Comparison of ENCODE assay signal across 8 cellular contexts in the genomic region with DNA sequence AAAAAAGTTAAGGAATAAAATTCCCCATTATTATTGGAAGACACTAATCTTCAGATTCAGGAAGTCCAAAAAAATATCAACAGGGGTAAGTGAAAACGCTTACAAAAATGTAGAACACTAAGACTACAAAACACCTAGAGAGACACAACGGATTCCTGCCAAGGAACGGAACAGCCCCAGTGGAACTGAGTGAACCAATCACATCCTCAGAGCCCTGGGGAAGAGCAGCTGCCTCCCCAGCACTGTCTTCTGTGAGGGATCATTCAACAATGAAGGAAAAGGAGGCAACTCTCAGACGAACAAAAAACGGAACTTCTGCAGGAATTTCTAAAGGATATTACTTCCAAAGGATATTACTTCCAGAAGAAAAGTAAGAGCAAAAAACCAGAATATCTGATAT.
A peak's percentile ranks its signal among the peaks of the same experiment; 100 is the strongest.
DNase-seq lines count a peak whose midpoint lies in the region; ATAC-seq lines count a peak whose summit lies in the region.

No MANE protein-coding gene starts in this region.

- H3K27me3 Mint-ChIP-seq in stimulated activated naive CD8-positive, alpha-beta T cell treated with anti-CD3 and anti-CD28 coated beads, Interleukin-15, Interleukin-2, amounts not matched to agents 100 ng/mL and 50 ng/mL, for 24 hours, result no peaks in the 10 kb centered on the region
- H3K27me3 Mint-ChIP-seq in naive thymus-derived CD8-positive, alpha-beta T cell, result no peaks in the 10 kb centered on the region

- peaks cover 22% of the 10 kb centered on the region for H3K36me3 Mint-ChIP-seq in stimulated activated naive CD8-positive, alpha-beta T cell treated with anti-CD3 and anti-CD28 coated beads, Interleukin-15, Interleukin-2, amounts not matched to agents 100 ng/mL and 50 ng/mL, for 24 hours (ENCODE audit: low read depth)
- no peaks in the 10 kb centered on the region for H3K36me3 Mint-ChIP-seq in naive thymus-derived CD8-positive, alpha-beta T cell

- H3K9me3 Mint-ChIP-seq in stimulated activated naive CD8-positive, alpha-beta T cell treated with anti-CD3 and anti-CD28 coated beads, Interleukin-15, Interleukin-2, amounts not matched to agents 100 ng/mL and 50 ng/mL, for 24 hours, result peaks cover 9% of the 10 kb centered on the region
- H3K9me3 Mint-ChIP-seq in naive thymus-derived CD8-positive, alpha-beta T cell, result peaks cover 0 to 6% (median 0%) of the 10 kb centered on the region in 9 donors

- peaks cover 76% of the 10 kb centered on the region for H3K4me1 Mint-ChIP-seq in stimulated activated naive CD8-positive, alpha-beta T cell treated with anti-CD3 and anti-CD28 coated beads, Interleukin-15, Interleukin-2, amounts not matched to agents 100 ng/mL and 50 ng/mL, for 24 hours (ENCODE audit: low read depth)
- H3K4me1 Mint-ChIP-seq in naive thymus-derived CD8-positive, alpha-beta T cell, result peaks cover 24 to 77% (median 62%) of the 10 kb centered on the region in 4 donors

- no peak for ATAC-seq in stimulated activated naive CD8-positive, alpha-beta T cell treated with anti-CD3 and anti-CD28 coated beads, Interleukin-15, Interleukin-2, amounts not matched to agents 100 U/mL and 50 U/mL, for 24 hours
- ATAC-seq in naive thymus-derived CD8-positive, alpha-beta T cell, result no peak
- no peak for ATAC-seq in GM21367 (IDR thresholded peaks at IDR 0.05; ENCODE audit: unreplicated experiment)

- DNase-seq in stimulated activated naive CD8-positive, alpha-beta T cell treated with anti-CD3 and anti-CD28 coated beads, Interleukin-15, Interleukin-2, amounts not matched to agents 100 U/mL and 50 U/mL, for 24 hours, result no peak
- peak; percentile 25 for DNase-seq in dermis blood vessel endothelial cell
- no peak for DNase-seq in naive thymus-derived CD8-positive, alpha-beta T cell
- DNase-seq in NCI-H748 treated with DMSO at 0.1 percent for 48 hours (lab: John Stamatoyannopoulos, UW), result no peak
- no peak for DNase-seq in Kasumi-1 (lab: John Stamatoyannopoulos, UW)
- DNase-seq in cerebellar nuclear complex (lab: John Stamatoyannopoulos, UW), result no peak

- peak overlapping the region; percentile 79 for H3K4me3 Mint-ChIP-seq in stimulated activated naive CD8-positive, alpha-beta T cell treated with anti-CD3 and anti-CD28 coated beads, Interleukin-15, Interleukin-2, amounts not matched to agents 100 ng/mL and 50 ng/mL, for 24 hours
- H3K4me3 Mint-ChIP-seq in naive thymus-derived CD8-positive, alpha-beta T cell, result peak overlapping the region; percentile 69 to 97 (median 87)

- POLR2A ChIA-PET in naive thymus-derived CD8-positive, alpha-beta T cell (lab: Charles Lee), result interaction anchor here (0.9 to 5.4 kb wide), 4 partner anchors 10 to 82 kb away, joined by 3 to 98 read pairs (median 4); a partner anchor contains a TSS

- peak overlapping the region; percentile 81 for H3K27ac Mint-ChIP-seq in stimulated activated naive CD8-positive, alpha-beta T cell treated with anti-CD3 and anti-CD28 coated beads, Interleukin-15, Interleukin-2, amounts not matched to agents 100 ng/mL and 50 ng/mL, for 24 hours
- H3K27ac Mint-ChIP-seq in naive thymus-derived CD8-positive, alpha-beta T cell, result peak overlapping the region; percentile 92 to 99 (median 97)
